In the genomic region with DNA sequence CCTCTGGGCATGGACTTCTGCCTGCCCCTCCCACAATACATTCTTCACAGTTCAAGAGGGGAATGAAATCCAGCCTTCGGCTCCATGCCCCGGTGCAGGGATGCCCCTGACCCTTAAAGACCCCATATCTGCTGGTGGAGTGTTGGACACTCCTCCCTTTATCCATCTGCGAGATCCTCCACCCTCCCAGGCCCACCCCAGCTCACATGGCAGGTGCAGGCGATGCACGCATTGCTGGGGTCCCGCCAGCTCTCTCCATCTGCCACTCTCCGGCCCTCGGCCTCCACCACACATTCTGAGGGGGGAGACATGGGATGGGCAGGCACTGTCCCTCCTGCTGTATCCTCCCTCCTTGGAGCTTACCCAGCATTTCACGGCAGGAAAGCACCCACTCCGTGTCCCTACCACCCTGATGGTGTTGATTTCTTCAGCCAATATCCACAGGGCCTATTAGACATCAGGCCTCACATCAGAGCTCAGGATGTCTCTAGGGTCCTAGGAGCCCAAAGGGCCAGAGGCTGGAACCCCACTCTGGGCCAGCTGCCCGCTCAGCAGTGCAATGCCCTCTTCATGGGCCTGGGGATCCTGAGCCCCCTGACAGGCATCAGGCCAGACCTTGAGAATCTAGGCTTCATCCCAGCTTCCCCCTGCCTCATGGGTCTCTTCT, we compare ENCODE assay signal across 11 cellular contexts. TPM values are rescaled to one million over a fixed set of nuclear protein-coding genes. Genes with fewer than 3 reads are reported as not detected.
DNase-seq lines count a peak whose midpoint lies in the region; ATAC-seq and TF ChIP-seq lines count a peak whose summit lies in the region.
"Had no signal": no experiment of that assay in that cellular context is flagged by ENCODE, and none has a peak within 500 bp of the region (broad histone marks: within the 10 kb centered on the region; RNA-seq: fewer than 3 reads in every experiment).

No MANE protein-coding gene starts in this region.

- no peak overlapping the region for H3K9ac ChIP-seq in neural progenitor cell

- H3K4me2 ChIP-seq in neural progenitor cell = no peak overlapping the region
- H3K4me2 ChIP-seq: PC-9 had no signal

- H3K4me1 Mint-ChIP-seq in neural progenitor cell = peaks cover 12% of the 10 kb centered on the region

- no peak overlapping the region for H3K4me3 Mint-ChIP-seq in neural progenitor cell
- H3K4me3 Mint-ChIP-seq: CD4-positive, alpha-beta memory T cell had no signal

- no peaks in the 10 kb centered on the region for H3K36me3 Mint-ChIP-seq in neural progenitor cell
- H3K36me3 Mint-ChIP-seq: CD4-positive, alpha-beta memory T cell had no signal

- H4K20me1 ChIP-seq in neural progenitor cell (ENCODE audit: low read depth) = no peaks in the 10 kb centered on the region

- peaks cover 18% of the 10 kb centered on the region for H3K27me3 ChIP-seq in left ventricle myocardium inferior (ENCODE audit: low read depth)
- no peaks in the 10 kb centered on the region for H3K27me3 ChIP-seq in neural progenitor cell

- intact Hi-C loops in left ventricle myocardium inferior (cut with micrococcal nuclease) (no loop called here), left cardiac atrium (cut with DNase I) (loop anchor here (5.0 to 10.0 kb wide), 3 partner anchors 266 to 406 kb away; partner anchors contain the start of gene METTL2B (in 1 of the 2))

- H3K79me2 ChIP-seq in neural progenitor cell (ENCODE audit: low read depth) = no peaks in the 10 kb centered on the region

- DNase-seq in left ventricle myocardium inferior = peak; percentile 11
- no peak for DNase-seq in left cardiac atrium
- DNase-seq in cerebellum (ENCODE audit: low spot score) = peak; percentile 88
- DNase-seq in neural progenitor cell (ENCODE audit: low spot score) = no peak
- no peak for DNase-seq in DMS153 (lab: John Stamatoyannopoulos, UW)
- DNase-seq: CD4-positive, alpha-beta memory T cell; Karpas-422; MM.1S had no signal

- H3K4me3 ChIP-seq in left ventricle myocardium inferior (no peak overlapping the region), neural progenitor cell (no peak overlapping the region)
- H3K4me3 ChIP-seq: PC-9 had no signal

- H3K27ac Mint-ChIP-seq in neural progenitor cell = peak overlapping the region; percentile 72

- ATAC-seq in left cardiac atrium = no peak
- no peak for ATAC-seq in GM18517 (IDR thresholded peaks at IDR 0.05; ENCODE audit: unreplicated experiment)
- ATAC-seq in HG03097 (IDR thresholded peaks at IDR 0.05; ENCODE audit: low FRiP score, unreplicated experiment) = no peak

- H2AFZ ChIP-seq in neural progenitor cell (replicated peaks) = no peak overlapping the region
- H2AFZ ChIP-seq: PC-9 had no signal

- H3K9me3 Mint-ChIP-seq in neural progenitor cell = no peaks in the 10 kb centered on the region
- H3K9me3 Mint-ChIP-seq: CD4-positive, alpha-beta memory T cell had no signal

- H3F3A ChIP-seq in neural progenitor cell (ENCODE audit: low read depth) = no peaks in the 10 kb centered on the region

- H3K4me1 ChIP-seq in left ventricle myocardium inferior (peaks cover 3% of the 10 kb centered on the region), neural progenitor cell (peaks cover 3% of the 10 kb centered on the region)

- no peaks in the 10 kb centered on the region for H3K9me3 ChIP-seq in left ventricle myocardium inferior (replicated peaks)
- H3K9me3 ChIP-seq in neural progenitor cell (ENCODE audit: low read depth) = no peaks in the 10 kb centered on the region

- H3K27me3 Mint-ChIP-seq in neural progenitor cell (ENCODE audit: insufficient read depth, low read depth) = peaks cover 12% of the 10 kb centered on the region

- H3K27ac ChIP-seq in left ventricle myocardium inferior (replicated peaks) (no peak overlapping the region), neural progenitor cell (no peak overlapping the region)
- H3K27ac ChIP-seq: PC-9 had no signal

- H3K36me3 ChIP-seq in left ventricle myocardium inferior (no peaks in the 10 kb centered on the region), neural progenitor cell (no peaks in the 10 kb centered on the region)

- TF ChIP-seq CTCF in left ventricle myocardium inferior (IDR thresholded peaks at IDR 0.05; ENCODE audit: borderline replicate concordance) = no peak
- no peak for TF ChIP-seq CTCF in neural progenitor cell (IDR thresholded peaks at IDR 0.05)

RNA-seq across cellular contexts. Expression of gene ATP6V1F, which starts 18.3 kb away (rescaled TPM):
- total RNA-seq in left ventricle myocardium inferior (101 TPM), left cardiac atrium (100 to 1,000 TPM; 117 to 119 TPM), cerebellum (58.4 TPM), neural progenitor cell (ENCODE audit: low replicate concordance) (61.4 and 81.8 TPM in 2 replicates)

RNA-seq across cellular contexts. Expression of gene KCP, which starts 29.6 kb away (rescaled TPM):
- total RNA-seq in left ventricle myocardium inferior = 0.19 TPM
- under 1 TPM; 0.31 to 0.50 TPM for total RNA-seq in left cardiac atrium
- total RNA-seq in cerebellum = 3.4 TPM
- 0.06 and 3.5 TPM in 2 replicates for total RNA-seq in neural progenitor cell (ENCODE audit: low replicate concordance)

RNA-seq across cellular contexts. Expression of gene FLNC, which starts 50.7 kb away (rescaled TPM):
- total RNA-seq in left ventricle myocardium inferior (839 TPM), left cardiac atrium (100 to 1,000 TPM; 226 to 257 TPM), cerebellum (43.4 TPM), neural progenitor cell (ENCODE audit: low replicate concordance) (6.7 and 23.7 TPM in 2 replicates)

RNA-seq across cellular contexts. Expression of gene IRF5, which starts 56.8 kb away (rescaled TPM):
- total RNA-seq in left ventricle myocardium inferior (2.2 TPM), left cardiac atrium (1 to 10 TPM; 4.6 to 5.6 TPM), cerebellum (2.5 TPM), neural progenitor cell (ENCODE audit: low replicate concordance) (0.22 and 0.28 TPM in 2 replicates)

Comparison
In these comparisons a context has a peak if more than half of its experiments do, and no peak if none do; other contexts are left out.
1. DNase-seq: peak in left ventricle myocardium inferior (single experiment) and cerebellum (single experiment); none in left cardiac atrium (single experiment), neural progenitor cell (single experiment) and DMS153 (single experiment).